ENCODE assay signal across 22 cellular contexts in genomic region chr6:5063617-5064016, GRCh38. TPM values are rescaled to one million over a fixed set of nuclear protein-coding genes. Genes with fewer than 3 reads are reported as not detected.
"Had no signal": no experiment of that assay in that cellular context is flagged by ENCODE, and none has a peak within 500 bp of the region (broad histone marks: within the 10 kb centered on the region; RNA-seq: fewer than 3 reads in every experiment).

No MANE protein-coding gene starts in this region.

- H3K36me3 ChIP-seq: MG63, SJCRH30 had no signal

- H3K27me3 ChIP-seq: MG63, SJCRH30 had no signal

- H3K27ac ChIP-seq: SJCRH30 had no signal

- H3K9me3 ChIP-seq: MG63, SJCRH30 had no signal

- ATAC-seq: SK-N-SH treated with all-trans-retinoic acid at 6 μM for 48 hours had no signal

- H3K4me1 ChIP-seq: SJCRH30 had no signal

- H3K4me3 ChIP-seq: MG63, SJCRH30 had no signal

- DNase-seq: KBM-7, MG63, NCI-H1092, NCI-H1105 treated with DMSO at 0.1 percent for 48 hours, NCI-H1417 treated with DMSO at 0.1 percent for 48 hours, NCI-H146, NCI-H1694 treated with DMSO at 0.1 percent for 48 hours, NCI-H1930, NCI-H2081, NCI-H2107, NCI-H226, NCI-H446, NCI-H510A, NCI-H524 treated with DMSO at 0.1 percent for 48 hours, NCI-H69, NCI-H774, RPMI8226, SHP77 treated with DMSO at 0.1 percent for 48 hours, SJCRH30 had no signal

- FAIRE-seq: RCC 7860 had no signal

RNA-seq across cellular contexts. Expression of gene PPP1R3G, which starts 21.5 kb away (rescaled TPM):
- total RNA-seq: HT1080 had no signal
